In the genomic region with DNA sequence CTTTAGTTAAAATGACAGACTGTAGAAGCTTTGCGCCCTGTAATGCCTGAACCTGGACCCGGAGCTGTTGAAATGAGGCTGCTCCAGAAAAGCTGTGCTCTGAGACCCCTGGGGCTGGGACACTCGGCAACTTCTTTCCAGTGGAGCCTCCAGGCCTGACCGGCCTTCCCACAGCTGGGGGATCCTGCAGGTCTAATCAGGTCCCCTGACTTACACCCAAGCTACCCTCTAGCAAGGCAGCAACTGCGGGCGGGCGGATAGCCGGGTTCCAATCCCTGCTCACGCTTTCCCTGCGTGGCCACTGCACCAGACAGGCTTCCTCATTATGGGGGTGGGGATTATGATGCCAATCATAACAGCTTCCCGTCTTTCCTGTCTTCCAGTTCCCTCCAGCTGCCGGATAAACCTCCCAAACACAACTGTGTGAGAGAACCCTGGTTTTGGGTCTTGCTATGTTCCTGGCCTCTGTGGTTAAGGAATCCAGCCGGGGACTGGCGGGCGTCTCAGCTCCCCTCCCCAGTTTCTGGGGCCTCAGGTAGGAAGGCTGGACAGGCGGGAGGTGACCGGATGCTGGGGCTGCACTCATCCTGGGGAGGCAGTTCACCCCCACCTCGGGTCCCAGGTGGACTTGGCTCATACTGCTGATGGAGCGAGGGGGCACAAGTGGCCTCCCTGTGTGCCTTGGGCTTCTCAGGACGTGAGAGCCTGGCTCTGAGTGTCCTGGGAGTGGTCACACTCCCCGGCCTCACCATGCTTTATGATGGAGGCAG, we compare ENCODE assay signal across 18 cellular contexts. TPM values are rescaled to one million over a fixed set of nuclear protein-coding genes. Genes with fewer than 3 reads are reported as not detected.
DNase-seq lines count a peak whose midpoint lies in the region; ATAC-seq, FAIRE-seq and TF ChIP-seq lines count a peak whose summit lies in the region.
"Had no signal": no experiment of that assay in that cellular context is flagged by ENCODE, and none has a peak within 500 bp of the region (broad histone marks: within the 10 kb centered on the region; RNA-seq: fewer than 3 reads in every experiment).

No MANE protein-coding gene starts in this region.

- ATAC-seq in activated CD8-positive, alpha-beta memory T cell treated with anti-CD3 and anti-CD28 coated beads, Interleukin-2, amount 10 ng/mL, durations not matched to agents 7 days and 5 days, result no peak
- ATAC-seq: GM12878 had no signal

- no peak overlapping the region for H3K4me3 ChIP-seq in endodermal cell (ENCODE audit: low read length)
- H3K4me3 ChIP-seq: BLaER1 treated with 17β-estradiol and CSF1 and Interleukin-3, amounts not matched to agents 10 nM and 100 nM; GM12878; GM23248 had no signal

- FAIRE-seq in GM12892 (lab: Jason Lieb, UNC), result no peak
- FAIRE-seq: GM12878, GM19239, H54 had no signal

- DNase-seq in activated CD8-positive, alpha-beta memory T cell treated with anti-CD3 and anti-CD28 coated beads, Interleukin-2, amount 10 ng/mL, durations not matched to agents 7 days and 5 days, result peak; percentile 29
- no peak for DNase-seq in activated CD8-positive, alpha-beta memory T cell treated with anti-CD3 and anti-CD28 coated beads for 24 hours
- DNase-seq in endodermal cell (peak; percentile 30), mesenteric fat pad (ENCODE audit: low spot score) (peak; percentile 59), NCI-H748 treated with DMSO at 0.1 percent for 48 hours (lab: John Stamatoyannopoulos, UW) (no peak), GM12892 (ENCODE audit: insufficient read length) (no peak)
- DNase-seq in activated CD4-positive, alpha-beta T cell treated with anti-CD3 and anti-CD28 coated beads for 1 hour, result no peak
- DNase-seq: 8988T; Calu3; CD4-positive, CD25-positive, alpha-beta regulatory T cell; DMS 273 treated with DMSO at 0.1 percent for 48 hours; GM23248; IMR-90 had no signal

- no peaks in the 10 kb centered on the region for H3K9me3 Mint-ChIP-seq in activated CD8-positive, alpha-beta memory T cell treated with anti-CD3 and anti-CD28 coated beads, Interleukin-2, amount 10 ng/mL, durations not matched to agents 7 days and 5 days (ENCODE audit: low read depth)
- peaks cover 2% of the 10 kb centered on the region for H3K9me3 Mint-ChIP-seq in endodermal cell

- CTCF ChIA-PET in activated CD8-positive, alpha-beta memory T cell treated with anti-CD3 and anti-CD28 coated beads, Interleukin-2, amount 10 ng/mL, durations not matched to agents 7 days and 5 days (lab: Charles Lee), result no interaction called here

- H3K4me3 Mint-ChIP-seq in activated CD8-positive, alpha-beta memory T cell treated with anti-CD3 and anti-CD28 coated beads, Interleukin-2, amount 10 ng/mL, durations not matched to agents 7 days and 5 days, result no peak overlapping the region
- H3K4me3 Mint-ChIP-seq in endodermal cell, result no peak overlapping the region

- no peaks in the 10 kb centered on the region for H3K36me3 Mint-ChIP-seq in activated CD8-positive, alpha-beta memory T cell treated with anti-CD3 and anti-CD28 coated beads, Interleukin-2, amount 10 ng/mL, durations not matched to agents 7 days and 5 days
- no peaks in the 10 kb centered on the region for H3K36me3 Mint-ChIP-seq in endodermal cell (ENCODE audit: low read depth)
- H3K36me3 Mint-ChIP-seq: CD4-positive, CD25-positive, alpha-beta regulatory T cell had no signal

- H3K9me3 ChIP-seq in endodermal cell (ENCODE audit: control insufficient read depth, low read length), result no peaks in the 10 kb centered on the region

- H3K9ac ChIP-seq in endodermal cell (ENCODE audit: extremely low read depth, low read length, poor library complexity, severe bottlenecking), result no peak overlapping the region
- H3K9ac ChIP-seq: BLaER1 treated with 17β-estradiol and CSF1 and Interleukin-3, amounts not matched to agents 10 nM and 100 nM; GM23248 had no signal

- H3K27me3 Mint-ChIP-seq in activated CD8-positive, alpha-beta memory T cell treated with anti-CD3 and anti-CD28 coated beads, Interleukin-2, amount 10 ng/mL, durations not matched to agents 7 days and 5 days, result no peaks in the 10 kb centered on the region
- H3K27me3 Mint-ChIP-seq in endodermal cell (ENCODE audit: insufficient read depth), result peaks cover 1% of the 10 kb centered on the region

- H3K4me1 ChIP-seq in endodermal cell (ENCODE audit: control insufficient read depth, insufficient read depth, low read length), result no peaks in the 10 kb centered on the region

- 88 to 94% methylated on average over 9 to 21 of the region's 21 CpGs for WGBS in endodermal cell (ENCODE audit: insufficient coverage in 1 of 2, insufficient read length in 1 of 2), 2 experiments

- H3K4me1 Mint-ChIP-seq in activated CD8-positive, alpha-beta memory T cell treated with anti-CD3 and anti-CD28 coated beads, Interleukin-2, amount 10 ng/mL, durations not matched to agents 7 days and 5 days, result no peaks in the 10 kb centered on the region
- no peaks in the 10 kb centered on the region for H3K4me1 Mint-ChIP-seq in endodermal cell
- H3K4me1 Mint-ChIP-seq: CD4-positive, CD25-positive, alpha-beta regulatory T cell had no signal

- H3K36me3 ChIP-seq in endodermal cell (ENCODE audit: control insufficient read depth, insufficient read depth, low read length), result no peaks in the 10 kb centered on the region
- H3K36me3 ChIP-seq: BLaER1 treated with 17β-estradiol and CSF1 and Interleukin-3, amounts not matched to agents 10 nM and 100 nM had no signal

- no peak for TF ChIP-seq CTCF in endodermal cell (conservative IDR thresholded peaks at IDR 0.05)

- H3K27me3 ChIP-seq in endodermal cell (ENCODE audit: control insufficient read depth, insufficient read depth, low read length, poor library complexity, severe bottlenecking), result no peaks in the 10 kb centered on the region

- no peak overlapping the region for H3K27ac Mint-ChIP-seq in activated CD8-positive, alpha-beta memory T cell treated with anti-CD3 and anti-CD28 coated beads, Interleukin-2, amount 10 ng/mL, durations not matched to agents 7 days and 5 days
- H3K27ac Mint-ChIP-seq in endodermal cell, result no peak overlapping the region
- H3K27ac Mint-ChIP-seq: CD4-positive, CD25-positive, alpha-beta regulatory T cell had no signal

- no peak for TF ChIP-seq POLR2A in GM12892 (IDR thresholded peaks at IDR 0.05; ENCODE audit: low read depth, low read length)

- no peak overlapping the region for H3K27ac ChIP-seq in endodermal cell (ENCODE audit: low read depth, low read length)
- H3K27ac ChIP-seq: BLaER1 treated with 17β-estradiol and CSF1 and Interleukin-3, amounts not matched to agents 10 nM and 100 nM; GM23248 had no signal

RNA-seq across cellular contexts. Expression of a gene that starts 38.6 kb away (rescaled TPM):
- total RNA-seq in activated CD8-positive, alpha-beta memory T cell treated with anti-CD3 and anti-CD28 coated beads, Interleukin-2, amount 10 ng/mL, durations not matched to agents 7 days and 5 days, result 100 to 1,000 TPM; 125 to 170 TPM
- total RNA-seq in endodermal cell (under 1 TPM; 0.11 to 0.44 TPM), mesenteric fat pad (23.0 TPM)
- not detected for polyA plus RNA-seq in endodermal cell (2013, experiment 1 of 2)
- 0.21 TPM for polyA plus RNA-seq in endodermal cell (2013, experiment 2 of 2)
- 44.4 TPM for polyA plus RNA-seq in GM12892 (2012; ENCODE audit: missing spikeins)
- total RNA-seq: Calu3, GM23248, HT-29, IMR-90 had no signal
- polyA plus RNA-seq: GM23248, IMR-90 had no signal

Comparison
In these comparisons a context has a peak if more than half of its experiments do, and no peak if none do; other contexts are left out.
1. DNase-seq: peak in activated CD8-positive, alpha-beta memory T cell treated with anti-CD3 and anti-CD28 coated beads, Interleukin-2, amount 10 ng/mL, durations not matched to agents 7 days and 5 days (single experiment), endodermal cell (single experiment) and mesenteric fat pad (single experiment); none in activated CD8-positive, alpha-beta memory T cell treated with anti-CD3 and anti-CD28 coated beads for 24 hours (single experiment), activated CD4-positive, alpha-beta T cell treated with anti-CD3 and anti-CD28 coated beads for 1 hour (single experiment), NCI-H748 treated with DMSO at 0.1 percent for 48 hours (single experiment) and GM12892 (single experiment).
2. RNA of a gene that starts 38.6 kb away (total RNA-seq): 125 to 170 TPM in activated CD8-positive, alpha-beta memory T cell treated with anti-CD3 and anti-CD28 coated beads, Interleukin-2, amount 10 ng/mL, durations not matched to agents 7 days and 5 days and 23.0 TPM in mesenteric fat pad (single experiment); 0.11 to 0.44 TPM in endodermal cell; every median in the first group is over 10 times any median in the second.